In the genomic region with DNA sequence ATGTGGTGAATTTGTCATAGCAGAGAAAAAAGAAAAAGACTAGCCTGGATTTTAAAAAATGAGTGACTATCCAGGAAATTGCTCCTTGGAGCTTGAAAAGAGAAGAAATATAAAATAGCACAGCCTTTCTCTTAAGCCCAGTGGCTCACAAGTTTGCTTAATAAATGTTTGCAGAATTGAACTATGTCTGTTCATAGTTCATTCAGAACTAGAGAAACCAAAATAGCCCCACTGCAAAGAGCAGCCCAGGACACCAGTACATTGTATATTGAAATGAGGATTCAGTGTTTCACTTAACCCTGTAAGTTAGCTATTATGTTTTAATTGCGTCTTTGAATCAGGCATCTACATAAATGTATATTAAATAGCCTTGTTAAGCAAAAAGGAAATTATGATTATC, we compare ENCODE assay signal across 13 cellular contexts.
"Had no signal": no experiment of that assay in that cellular context is flagged by ENCODE, and none has a peak within 500 bp of the region (broad histone marks: within the 10 kb centered on the region; RNA-seq: fewer than 3 reads in every experiment).

No MANE protein-coding gene starts in this region.

- ATAC-seq: heart right ventricle; naive thymus-derived CD8-positive, alpha-beta T cell had no signal

- H3K4me1 Mint-ChIP-seq: naive thymus-derived CD8-positive, alpha-beta T cell had no signal

- H3K4me1 ChIP-seq: heart right ventricle, left ventricle myocardium inferior, upper lobe of left lung, uterus had no signal

- H3K4me3 ChIP-seq: dorsolateral prefrontal cortex, heart right ventricle, left ventricle myocardium inferior, smooth muscle cell, upper lobe of left lung, uterus had no signal

- DNase-seq: cortex of kidney; dorsolateral prefrontal cortex; effector CD8-positive, alpha-beta T cell; heart right ventricle; left ventricle myocardium inferior; mesendoderm; naive thymus-derived CD8-positive, alpha-beta T cell; stimulated activated CD4-positive, alpha-beta T cell treated with anti-CD3 and anti-CD28 coated beads, Interleukin-2, amount 100 ng/mL, for 48 hours; stimulated activated naive CD4-positive, alpha-beta T cell treated with Interleukin-2 at 50 U/mL for 16 hours; upper lobe of left lung; uterus had no signal

- H3K4me3 Mint-ChIP-seq: naive thymus-derived CD8-positive, alpha-beta T cell had no signal

- H3K36me3 ChIP-seq: heart right ventricle, left ventricle myocardium inferior, neutrophil, upper lobe of left lung, uterus had no signal

- H3K27ac ChIP-seq: dorsolateral prefrontal cortex, heart right ventricle, left ventricle myocardium inferior, neutrophil, upper lobe of left lung, uterus had no signal

- H3K27ac Mint-ChIP-seq: naive thymus-derived CD8-positive, alpha-beta T cell had no signal

- H3K9me3 ChIP-seq: heart right ventricle, left ventricle myocardium inferior, neutrophil, upper lobe of left lung, uterus had no signal

- H3K36me3 Mint-ChIP-seq: naive thymus-derived CD8-positive, alpha-beta T cell had no signal

- H3K4me2 ChIP-seq: smooth muscle cell had no signal

- H3K27me3 ChIP-seq: upper lobe of left lung, uterus had no signal

- H3K9me3 Mint-ChIP-seq: naive thymus-derived CD8-positive, alpha-beta T cell had no signal
